In the genomic region with DNA sequence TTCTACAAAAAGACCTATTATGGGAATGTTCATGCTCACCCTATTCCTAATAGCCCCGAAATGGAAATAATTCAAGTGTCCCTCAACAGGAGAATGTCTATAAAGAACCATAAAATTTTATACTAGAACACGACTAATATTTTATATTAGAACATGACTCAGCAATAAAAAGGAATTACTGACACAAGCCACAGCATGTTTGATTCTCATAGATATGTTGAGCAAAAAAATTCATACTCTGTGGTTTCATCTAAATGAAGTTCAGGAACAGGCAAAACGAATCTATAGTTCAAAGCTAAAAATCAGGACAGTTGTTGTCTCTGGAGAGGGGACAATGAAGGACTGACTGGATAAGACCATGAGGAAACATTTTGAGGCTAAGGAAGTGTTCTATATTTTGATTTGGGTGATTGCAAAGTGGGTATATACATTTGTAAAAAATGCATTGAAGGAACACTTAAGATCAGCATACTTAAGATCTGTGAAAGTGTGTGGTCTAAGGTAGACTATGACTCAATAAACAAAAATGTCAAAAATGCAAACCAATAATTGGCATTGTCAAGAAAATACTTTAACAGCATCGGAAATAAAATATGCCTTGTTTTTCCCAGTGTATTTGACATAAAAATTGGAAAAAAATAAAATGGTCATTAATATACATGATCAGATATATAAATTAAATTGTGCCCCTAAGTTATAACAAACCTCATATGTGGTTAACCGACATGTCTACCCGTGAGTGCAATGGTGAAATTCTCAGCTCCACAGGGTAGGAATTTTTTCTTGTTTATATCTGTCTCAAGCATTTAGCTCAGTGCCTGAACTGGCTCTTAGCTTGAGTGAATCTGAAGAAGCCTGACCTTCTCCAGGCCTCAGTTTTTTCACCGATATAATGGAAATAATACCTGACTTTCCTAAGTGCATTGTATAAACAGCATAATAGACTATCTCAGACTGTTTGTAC, we compare ENCODE assay signal across 1 cellular context.
TF ChIP-seq lines count a peak whose summit lies in the region.

No MANE protein-coding gene starts in this region.

TF ChIP-seq in K562, 482 proteins besides CTCF, POLR2A, EP300 and RAD21 (continued from another document):
- TF ChIP-seq, protein P1, sequence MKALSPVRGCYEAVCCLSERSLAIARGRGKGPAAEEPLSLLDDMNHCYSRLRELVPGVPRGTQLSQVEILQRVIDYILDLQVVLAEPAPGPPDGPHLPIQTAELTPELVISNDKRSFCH (CRISPR knock-in tag; IDR thresholded peaks at IDR 0.05) = no peak
- TF ChIP-seq, protein P1 (tag; IDR thresholded peaks at IDR 0.05) = no peak
- TF ChIP-seq C11orf30 (IDR thresholded peaks at IDR 0.05; ENCODE audit: low read depth) = peak; percentile 47; the same call in 1 of the 2 replicates
- TF ChIP-seq, protein P2, sequence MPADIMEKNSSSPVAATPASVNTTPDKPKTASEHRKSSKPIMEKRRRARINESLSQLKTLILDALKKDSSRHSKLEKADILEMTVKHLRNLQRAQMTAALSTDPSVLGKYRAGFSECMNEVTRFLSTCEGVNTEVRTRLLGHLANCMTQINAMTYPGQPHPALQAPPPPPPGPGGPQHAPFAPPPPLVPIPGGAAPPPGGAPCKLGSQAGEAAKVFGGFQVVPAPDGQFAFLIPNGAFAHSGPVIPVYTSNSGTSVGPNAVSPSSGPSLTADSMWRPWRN (IDR thresholded peaks at IDR 0.05; ENCODE audit: low read depth) = no peak
- TF ChIP-seq, protein P3, sequence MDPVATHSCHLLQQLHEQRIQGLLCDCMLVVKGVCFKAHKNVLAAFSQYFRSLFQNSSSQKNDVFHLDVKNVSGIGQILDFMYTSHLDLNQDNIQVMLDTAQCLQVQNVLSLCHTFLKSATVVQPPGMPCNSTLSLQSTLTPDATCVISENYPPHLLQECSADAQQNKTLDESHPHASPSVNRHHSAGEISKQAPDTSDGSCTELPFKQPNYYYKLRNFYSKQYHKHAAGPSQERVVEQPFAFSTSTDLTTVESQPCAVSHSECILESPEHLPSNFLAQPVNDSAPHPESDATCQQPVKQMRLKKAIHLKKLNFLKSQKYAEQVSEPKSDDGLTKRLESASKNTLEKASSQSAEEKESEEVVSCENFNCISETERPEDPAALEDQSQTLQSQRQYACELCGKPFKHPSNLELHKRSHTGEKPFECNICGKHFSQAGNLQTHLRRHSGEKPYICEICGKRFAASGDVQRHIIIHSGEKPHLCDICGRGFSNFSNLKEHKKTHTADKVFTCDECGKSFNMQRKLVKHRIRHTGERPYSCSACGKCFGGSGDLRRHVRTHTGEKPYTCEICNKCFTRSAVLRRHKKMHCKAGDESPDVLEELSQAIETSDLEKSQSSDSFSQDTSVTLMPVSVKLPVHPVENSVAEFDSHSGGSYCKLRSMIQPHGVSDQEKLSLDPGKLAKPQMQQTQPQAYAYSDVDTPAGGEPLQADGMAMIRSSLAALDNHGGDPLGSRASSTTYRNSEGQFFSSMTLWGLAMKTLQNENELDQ (CRISPR knock-in tag; IDR thresholded peaks at IDR 0.05; ENCODE audit: borderline replicate concordance) = no peak
- TF ChIP-seq ZNF316 (IDR thresholded peaks at IDR 0.05) = peak; percentile 64
- no peak for TF ChIP-seq TCF7L2 (IDR thresholded peaks at IDR 0.05; ENCODE audit: low read depth, low read length)
- TF ChIP-seq ZKSCAN8 (CRISPR knock-in tag; IDR thresholded peaks at IDR 0.05) = no peak
